ENCODE assay signal across 1 cellular context in the genomic region with DNA sequence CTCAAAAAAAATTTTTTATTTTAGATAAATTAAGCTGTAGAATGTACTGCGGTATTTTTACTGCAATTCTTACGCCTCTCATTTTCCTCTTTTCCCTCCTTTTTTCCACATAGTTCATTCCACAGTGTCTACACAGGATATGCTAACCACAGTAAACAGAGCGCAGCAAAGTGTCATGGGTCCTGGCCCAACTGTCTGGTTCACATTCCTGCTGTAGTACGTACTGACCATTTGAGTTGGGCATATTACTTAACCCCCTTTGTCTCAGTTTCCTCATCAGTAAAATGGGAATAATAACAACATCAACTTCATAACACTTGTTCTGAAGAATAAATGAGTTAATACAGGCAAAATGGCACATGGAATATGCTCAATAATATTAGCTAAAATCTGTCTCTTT.
TF ChIP-seq lines count a peak whose summit lies in the region.

No MANE protein-coding gene starts in this region.

TF ChIP-seq in GM23338, 12 proteins besides CTCF, POLR2A, EP300 and RAD21 (continued from another document):
- TF ChIP-seq EZH2phosphoT487 (IDR thresholded peaks at IDR 0.05; ENCODE audit: unreplicated experiment) (no peak), STAT1 (IDR thresholded peaks at IDR 0.05; ENCODE audit: unreplicated experiment) (no peak)
